8 cellular contexts compared by ENCODE assay signal in genomic region chr19:10505583-10506229, GRCh38. TPM values are rescaled to one million over a fixed set of nuclear protein-coding genes. Genes with fewer than 3 reads are reported as not detected.
DNase-seq lines count a peak whose midpoint lies in the region; ATAC-seq and TF ChIP-seq lines count a peak whose summit lies in the region.

No MANE protein-coding gene starts in this region.

- H3K79me1 ChIP-seq in neuronal stem cell (ENCODE audit: low read depth, low read length) = peaks cover 10% of the 10 kb centered on the region

- no peak overlapping the region for H3K23ac ChIP-seq in neuronal stem cell (ENCODE audit: low read depth, low read length, poor library complexity)

- H3K79me2 ChIP-seq in OCI-LY3 (ENCODE audit: low read length) = peaks cover 28% of the 10 kb centered on the region

- H2BK12ac ChIP-seq in neuronal stem cell (ENCODE audit: low read length) = no peak overlapping the region

- H2BK120ac ChIP-seq in neuronal stem cell (ENCODE audit: low read depth, low read length) = no peak overlapping the region

- H3K14ac ChIP-seq in neuronal stem cell (ENCODE audit: low read length) = no peak overlapping the region

- H3K4me2 ChIP-seq in OCI-LY3 (ENCODE audit: low read length) (no peak overlapping the region), neuronal stem cell (ENCODE audit: insufficient read depth, low read length, poor library complexity, severe bottlenecking) (no peak overlapping the region)

- no peak overlapping the region for H3K9ac ChIP-seq in OCI-LY3 (ENCODE audit: low read length)
- H3K9ac ChIP-seq in neuronal stem cell (ENCODE audit: low read depth, low read length, poor library complexity) = no peak overlapping the region

- H3K36me3 ChIP-seq in OCI-LY3 (replicated peaks; ENCODE audit: low read depth, low read length) (peaks cover 3% of the 10 kb centered on the region), neuronal stem cell (replicated peaks in 1 of 2; ENCODE audit: control insufficient read depth in 2 of 2, insufficient read depth in 2 of 2, low read length in 2 of 2) (no peaks in the 10 kb centered on the region)

- H3K27me3 ChIP-seq in OCI-LY3 (ENCODE audit: low read depth, low read length) (no peaks in the 10 kb centered on the region), neuronal stem cell (ENCODE audit: control insufficient read depth in 3 of 3, insufficient read depth in 3 of 3, low read depth in 1 of 3, low read length in 3 of 3) (peaks cover 0 to 6% (median 0%) of the 10 kb centered on the region in 3 experiments)

- no peak overlapping the region for H4K8ac ChIP-seq in neuronal stem cell (ENCODE audit: low read depth, low read length)

- no peaks in the 10 kb centered on the region for H4K20me1 ChIP-seq in OCI-LY3 (ENCODE audit: insufficient read depth, low read length)

- no peak overlapping the region for H3K4ac ChIP-seq in neuronal stem cell (ENCODE audit: low read length)

- H2AFZ ChIP-seq in OCI-LY3 (ENCODE audit: low read depth, low read length) (no peak overlapping the region), neuronal stem cell (ENCODE audit: low read length) (peak overlapping the region; percentile 46)

- H2BK15ac ChIP-seq in neuronal stem cell (ENCODE audit: low read length) = no peak overlapping the region

- no peaks in the 10 kb centered on the region for H3K9me3 ChIP-seq in OCI-LY3 (ENCODE audit: insufficient read depth, low read length)
- no peaks in the 10 kb centered on the region for H3K9me3 ChIP-seq in neuronal stem cell (replicated peaks in 1 of 2; ENCODE audit: control insufficient read depth in 2 of 2, insufficient read depth in 1 of 2, low read depth in 1 of 2, low read length in 2 of 2)

- no peak overlapping the region for H4K91ac ChIP-seq in neuronal stem cell (ENCODE audit: low read depth, low read length, poor library complexity)

- no peak overlapping the region for H3K18ac ChIP-seq in neuronal stem cell (ENCODE audit: low read length)

- no CpG with 5 or more reads among the region's 17 CpGs for WGBS in neuronal stem cell (ENCODE audit: extremely low coverage in 2 of 2, insufficient read length in 2 of 2, insufficient replicate concordance in 1 of 2), 2 donors

- H3K4me1 ChIP-seq in OCI-LY3 (ENCODE audit: low read length) (peaks cover 15% of the 10 kb centered on the region), neuronal stem cell (ENCODE audit: control insufficient read depth in 2 of 2, insufficient read depth in 1 of 2, low read depth in 1 of 2, low read length in 2 of 2) (peaks cover 5 to 8% of the 10 kb centered on the region in 2 donors)

- ATAC-seq in GM21447 (IDR thresholded peaks at IDR 0.05; ENCODE audit: unreplicated experiment) = no peak

- no peak overlapping the region for H2BK5ac ChIP-seq in neuronal stem cell (ENCODE audit: low read length)

- peak; percentile 64 for TF ChIP-seq CTCF in OCI-LY3 (IDR thresholded peaks at IDR 0.05; ENCODE audit: low read depth, low read length)

- H3K4me3 ChIP-seq in OCI-LY3 (ENCODE audit: low read length) (no peak overlapping the region), neuronal stem cell (ENCODE audit: low read length in 2 of 2) (no peak overlapping the region)

- H3K27ac ChIP-seq in OCI-LY3 (ENCODE audit: low read length) (no peak overlapping the region), neuronal stem cell (replicated peaks; ENCODE audit: low read length) (no peak overlapping the region)

- DNase-seq in NCI-H510A treated with DMSO at 0.1 percent for 48 hours (lab: John Stamatoyannopoulos, UW) (peak; percentile 26), NCI-H510A (lab: John Stamatoyannopoulos, UW) (no peak), activated T-cell treated with anti-CD3 and anti-CD28 coated beads for 1 hour (ENCODE audit: low read depth) (peak; percentile 78), fibroblast of gingiva (ENCODE audit: low read depth) (peak; percentile 45), neuronal stem cell (ENCODE audit: low spot score) (peak; percentile 65), superior temporal gyrus (ENCODE audit: extremely low spot score) (peak; percentile 75)

- no peak overlapping the region for H2AK5ac ChIP-seq in neuronal stem cell (ENCODE audit: low read depth, low read length)

RNA-seq across cellular contexts. Expression of gene KEAP1, which starts 2.5 kb away (rescaled TPM):
- 32.5 TPM for polyA plus RNA-seq in neuronal stem cell (2013, experiment 1 of 2)
- polyA plus RNA-seq in neuronal stem cell (2013, experiment 2 of 2) = 30.9 TPM

RNA-seq across cellular contexts. Expression of gene S1PR5, which starts 11.5 kb away (rescaled TPM):
- 5.2 TPM for polyA plus RNA-seq in neuronal stem cell (2013, experiment 1 of 2)
- polyA plus RNA-seq in neuronal stem cell (2013, experiment 2 of 2) = 5.2 TPM

RNA-seq across cellular contexts. Expression of gene ATG4D, which starts 38.0 kb away (rescaled TPM):
- 25.1 TPM for polyA plus RNA-seq in neuronal stem cell (2013, experiment 1 of 2)
- polyA plus RNA-seq in neuronal stem cell (2013, experiment 2 of 2) = 24.7 TPM
